1 cellular context compared by ENCODE assay signal in the genomic region with DNA sequence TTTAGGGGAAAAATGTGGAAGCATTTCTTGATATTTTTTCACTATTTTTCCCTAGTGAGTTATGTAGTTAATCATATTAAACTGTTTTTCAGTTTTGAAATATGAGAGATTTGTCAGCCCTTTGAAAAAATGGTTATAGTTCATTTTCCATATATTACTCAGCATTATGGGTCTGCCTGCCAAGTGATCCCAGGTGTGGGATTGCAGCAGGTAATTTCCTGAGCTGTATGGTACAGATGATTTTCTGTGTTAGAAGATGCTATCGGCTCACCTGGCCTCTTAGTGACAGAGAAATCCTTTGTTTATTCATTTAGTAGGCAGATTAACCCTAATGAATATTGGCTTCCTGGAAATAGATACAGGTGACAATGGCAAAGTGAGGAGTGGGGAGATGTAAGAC.
TF ChIP-seq lines count a peak whose summit lies in the region.

No MANE protein-coding gene starts in this region.

TF ChIP-seq in GM23338, 12 proteins besides CTCF, POLR2A, EP300 and RAD21 (continued from another document):
- TF ChIP-seq, protein P1, sequence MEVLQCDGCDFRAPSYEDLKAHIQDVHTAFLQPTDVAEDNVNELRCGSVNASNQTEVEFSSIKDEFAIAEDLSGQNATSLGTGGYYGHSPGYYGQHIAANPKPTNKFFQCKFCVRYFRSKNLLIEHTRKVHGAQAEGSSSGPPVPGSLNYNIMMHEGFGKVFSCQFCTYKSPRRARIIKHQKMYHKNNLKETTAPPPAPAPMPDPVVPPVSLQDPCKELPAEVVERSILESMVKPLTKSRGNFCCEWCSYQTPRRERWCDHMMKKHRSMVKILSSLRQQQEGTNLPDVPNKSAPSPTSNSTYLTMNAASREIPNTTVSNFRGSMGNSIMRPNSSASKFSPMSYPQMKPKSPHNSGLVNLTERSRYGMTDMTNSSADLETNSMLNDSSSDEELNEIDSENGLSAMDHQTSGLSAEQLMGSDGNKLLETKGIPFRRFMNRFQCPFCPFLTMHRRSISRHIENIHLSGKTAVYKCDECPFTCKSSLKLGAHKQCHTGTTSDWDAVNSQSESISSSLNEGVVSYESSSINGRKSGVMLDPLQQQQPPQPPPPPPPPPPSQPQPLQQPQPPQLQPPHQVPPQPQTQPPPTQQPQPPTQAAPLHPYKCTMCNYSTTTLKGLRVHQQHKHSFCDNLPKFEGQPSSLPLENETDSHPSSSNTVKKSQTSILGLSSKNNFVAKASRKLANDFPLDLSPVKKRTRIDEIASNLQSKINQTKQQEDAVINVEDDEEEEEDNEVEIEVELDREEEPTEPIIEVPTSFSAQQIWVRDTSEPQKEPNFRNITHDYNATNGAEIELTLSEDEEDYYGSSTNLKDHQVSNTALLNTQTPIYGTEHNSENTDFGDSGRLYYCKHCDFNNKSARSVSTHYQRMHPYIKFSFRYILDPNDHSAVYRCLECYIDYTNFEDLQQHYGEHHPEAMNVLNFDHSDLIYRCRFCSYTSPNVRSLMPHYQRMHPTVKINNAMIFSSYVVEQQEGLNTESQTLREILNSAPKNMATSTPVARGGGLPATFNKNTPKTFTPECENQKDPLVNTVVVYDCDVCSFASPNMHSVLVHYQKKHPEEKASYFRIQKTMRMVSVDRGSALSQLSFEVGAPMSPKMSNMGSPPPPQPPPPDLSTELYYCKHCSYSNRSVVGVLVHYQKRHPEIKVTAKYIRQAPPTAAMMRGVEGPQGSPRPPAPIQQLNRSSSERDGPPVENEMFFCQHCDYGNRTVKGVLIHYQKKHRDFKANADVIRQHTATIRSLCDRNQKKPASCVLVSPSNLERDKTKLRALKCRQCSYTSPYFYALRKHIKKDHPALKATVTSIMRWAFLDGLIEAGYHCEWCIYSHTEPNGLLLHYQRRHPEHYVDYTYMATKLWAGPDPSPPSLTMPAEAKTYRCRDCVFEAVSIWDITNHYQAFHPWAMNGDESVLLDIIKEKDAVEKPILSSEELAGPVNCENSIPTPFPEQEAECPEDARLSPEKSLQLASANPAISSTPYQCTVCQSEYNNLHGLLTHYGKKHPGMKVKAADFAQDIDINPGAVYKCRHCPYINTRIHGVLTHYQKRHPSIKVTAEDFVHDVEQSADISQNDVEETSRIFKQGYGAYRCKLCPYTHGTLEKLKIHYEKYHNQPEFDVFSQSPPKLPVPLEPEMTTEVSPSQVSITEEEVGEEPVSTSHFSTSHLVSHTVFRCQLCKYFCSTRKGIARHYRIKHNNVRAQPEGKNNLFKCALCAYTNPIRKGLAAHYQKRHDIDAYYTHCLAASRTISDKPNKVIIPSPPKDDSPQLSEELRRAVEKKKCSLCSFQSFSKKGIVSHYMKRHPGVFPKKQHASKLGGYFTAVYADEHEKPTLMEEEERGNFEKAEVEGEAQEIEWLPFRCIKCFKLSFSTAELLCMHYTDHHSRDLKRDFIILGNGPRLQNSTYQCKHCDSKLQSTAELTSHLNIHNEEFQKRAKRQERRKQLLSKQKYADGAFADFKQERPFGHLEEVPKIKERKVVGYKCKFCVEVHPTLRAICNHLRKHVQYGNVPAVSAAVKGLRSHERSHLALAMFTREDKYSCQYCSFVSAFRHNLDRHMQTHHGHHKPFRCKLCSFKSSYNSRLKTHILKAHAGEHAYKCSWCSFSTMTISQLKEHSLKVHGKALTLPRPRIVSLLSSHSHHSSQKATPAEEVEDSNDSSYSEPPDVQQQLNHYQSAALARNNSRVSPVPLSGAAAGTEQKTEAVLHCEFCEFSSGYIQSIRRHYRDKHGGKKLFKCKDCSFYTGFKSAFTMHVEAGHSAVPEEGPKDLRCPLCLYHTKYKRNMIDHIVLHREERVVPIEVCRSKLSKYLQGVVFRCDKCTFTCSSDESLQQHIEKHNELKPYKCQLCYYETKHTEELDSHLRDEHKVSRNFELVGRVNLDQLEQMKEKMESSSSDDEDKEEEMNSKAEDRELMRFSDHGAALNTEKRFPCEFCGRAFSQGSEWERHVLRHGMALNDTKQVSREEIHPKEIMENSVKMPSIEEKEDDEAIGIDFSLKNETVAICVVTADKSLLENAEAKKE (CRISPR knock-in tag; IDR thresholded peaks at IDR 0.05) = no peak
- TF ChIP-seq JUNB (IDR thresholded peaks at IDR 0.05; ENCODE audit: unreplicated experiment) = no peak
